ENCODE assay signal across 1 cellular context in the genomic region with DNA sequence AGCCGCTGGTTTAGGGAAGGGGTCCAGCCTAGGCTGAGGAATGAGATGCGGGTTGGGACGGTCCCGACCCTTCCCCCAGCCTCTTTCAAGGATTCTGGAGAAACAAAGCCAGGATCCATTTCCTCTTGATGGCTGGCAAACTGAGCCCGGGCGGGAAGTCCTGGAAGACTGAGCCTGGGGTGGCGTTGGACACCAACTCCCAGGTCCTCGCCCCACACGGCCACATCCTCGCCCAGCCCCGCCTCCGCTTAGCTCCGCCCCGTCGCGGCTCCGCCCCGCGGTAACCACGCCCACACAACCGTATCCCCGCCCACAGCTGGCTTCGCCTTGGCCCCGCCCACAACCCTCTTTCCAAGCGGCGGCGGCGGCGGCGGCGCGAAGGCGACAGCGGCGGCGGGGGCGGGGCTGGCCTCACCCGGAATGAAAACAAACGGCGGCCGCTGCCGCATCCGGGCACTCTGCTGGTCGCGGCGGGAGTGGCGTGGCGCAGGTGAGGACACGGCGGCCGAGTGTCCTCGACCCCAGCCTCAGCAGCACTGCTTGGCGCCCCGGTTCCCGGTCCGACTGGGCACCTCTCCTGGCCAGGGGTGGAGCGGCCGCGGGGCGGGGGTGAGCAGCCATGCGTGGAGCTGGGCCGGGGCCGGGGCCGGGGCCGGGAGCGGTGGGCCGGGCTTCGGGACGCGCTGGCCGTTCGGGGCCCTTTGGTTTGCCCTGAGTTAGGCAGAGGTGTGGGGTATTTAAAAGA.
TF ChIP-seq lines count a peak whose summit lies in the region.

A gene with protein sequence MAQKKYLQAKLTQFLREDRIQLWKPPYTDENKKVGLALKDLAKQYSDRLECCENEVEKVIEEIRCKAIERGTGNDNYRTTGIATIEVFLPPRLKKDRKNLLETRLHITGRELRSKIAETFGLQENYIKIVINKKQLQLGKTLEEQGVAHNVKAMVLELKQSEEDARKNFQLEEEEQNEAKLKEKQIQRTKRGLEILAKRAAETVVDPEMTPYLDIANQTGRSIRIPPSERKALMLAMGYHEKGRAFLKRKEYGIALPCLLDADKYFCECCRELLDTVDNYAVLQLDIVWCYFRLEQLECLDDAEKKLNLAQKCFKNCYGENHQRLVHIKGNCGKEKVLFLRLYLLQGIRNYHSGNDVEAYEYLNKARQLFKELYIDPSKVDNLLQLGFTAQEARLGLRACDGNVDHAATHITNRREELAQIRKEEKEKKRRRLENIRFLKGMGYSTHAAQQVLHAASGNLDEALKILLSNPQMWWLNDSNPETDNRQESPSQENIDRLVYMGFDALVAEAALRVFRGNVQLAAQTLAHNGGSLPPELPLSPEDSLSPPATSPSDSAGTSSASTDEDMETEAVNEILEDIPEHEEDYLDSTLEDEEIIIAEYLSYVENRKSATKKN (plus strand): TSS at position 456 of the 745 bp plus-strand sequence. CDS start 3,538 bp downstream, outside the sequence.

TF ChIP-seq in HepG2, 621 proteins besides CTCF, POLR2A, EP300 and RAD21 (continued from another document and continues in another):
- peak; percentile 89 for TF ChIP-seq ZNF563 (CRISPR knock-in tag; IDR thresholded peaks at IDR 0.05)
- no peak for TF ChIP-seq HNRNPL (IDR thresholded peaks at IDR 0.05; ENCODE audit: low read depth, low read length)
- TF ChIP-seq ZFY (CRISPR knock-in tag; IDR thresholded peaks at IDR 0.05): peak; percentile 94
- TF ChIP-seq ZBTB46 (CRISPR knock-in tag; IDR thresholded peaks at IDR 0.05; ENCODE audit: borderline replicate concordance): no peak
- TF ChIP-seq ZC3H13 (CRISPR knock-in tag; IDR thresholded peaks at IDR 0.05): no peak
- TF ChIP-seq SMAD1 (CRISPR knock-in tag; IDR thresholded peaks at IDR 0.05; ENCODE audit: borderline replicate concordance, low read depth): 0 out of 2 replicates have a peak, but pooled peaks have one; percentile 58
- TF ChIP-seq ZNF772 (CRISPR knock-in tag; IDR thresholded peaks at IDR 0.05): peak; percentile 34; the same call in 1 of the 2 replicates
- no peak for TF ChIP-seq MED8 (CRISPR knock-in tag; IDR thresholded peaks at IDR 0.05; ENCODE audit: insufficient replicate concordance)
- no peak; the same call in 1 of the 2 replicates for TF ChIP-seq ZSCAN31 (CRISPR knock-in tag; IDR thresholded peaks at IDR 0.05; ENCODE audit: low read depth)
- TF ChIP-seq, protein P1, sequence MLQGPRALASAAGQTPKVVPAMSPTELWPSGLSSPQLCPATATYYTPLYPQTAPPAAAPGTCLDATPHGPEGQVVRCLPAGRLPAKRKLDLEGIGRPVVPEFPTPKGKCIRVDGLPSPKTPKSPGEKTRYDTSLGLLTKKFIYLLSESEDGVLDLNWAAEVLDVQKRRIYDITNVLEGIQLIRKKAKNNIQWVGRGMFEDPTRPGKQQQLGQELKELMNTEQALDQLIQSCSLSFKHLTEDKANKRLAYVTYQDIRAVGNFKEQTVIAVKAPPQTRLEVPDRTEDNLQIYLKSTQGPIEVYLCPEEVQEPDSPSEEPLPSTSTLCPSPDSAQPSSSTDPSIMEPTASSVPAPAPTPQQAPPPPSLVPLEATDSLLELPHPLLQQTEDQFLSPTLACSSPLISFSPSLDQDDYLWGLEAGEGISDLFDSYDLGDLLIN (CRISPR knock-in tag; IDR thresholded peaks at IDR 0.05; ENCODE audit: borderline replicate concordance): no peak
- TF ChIP-seq, protein P2, sequence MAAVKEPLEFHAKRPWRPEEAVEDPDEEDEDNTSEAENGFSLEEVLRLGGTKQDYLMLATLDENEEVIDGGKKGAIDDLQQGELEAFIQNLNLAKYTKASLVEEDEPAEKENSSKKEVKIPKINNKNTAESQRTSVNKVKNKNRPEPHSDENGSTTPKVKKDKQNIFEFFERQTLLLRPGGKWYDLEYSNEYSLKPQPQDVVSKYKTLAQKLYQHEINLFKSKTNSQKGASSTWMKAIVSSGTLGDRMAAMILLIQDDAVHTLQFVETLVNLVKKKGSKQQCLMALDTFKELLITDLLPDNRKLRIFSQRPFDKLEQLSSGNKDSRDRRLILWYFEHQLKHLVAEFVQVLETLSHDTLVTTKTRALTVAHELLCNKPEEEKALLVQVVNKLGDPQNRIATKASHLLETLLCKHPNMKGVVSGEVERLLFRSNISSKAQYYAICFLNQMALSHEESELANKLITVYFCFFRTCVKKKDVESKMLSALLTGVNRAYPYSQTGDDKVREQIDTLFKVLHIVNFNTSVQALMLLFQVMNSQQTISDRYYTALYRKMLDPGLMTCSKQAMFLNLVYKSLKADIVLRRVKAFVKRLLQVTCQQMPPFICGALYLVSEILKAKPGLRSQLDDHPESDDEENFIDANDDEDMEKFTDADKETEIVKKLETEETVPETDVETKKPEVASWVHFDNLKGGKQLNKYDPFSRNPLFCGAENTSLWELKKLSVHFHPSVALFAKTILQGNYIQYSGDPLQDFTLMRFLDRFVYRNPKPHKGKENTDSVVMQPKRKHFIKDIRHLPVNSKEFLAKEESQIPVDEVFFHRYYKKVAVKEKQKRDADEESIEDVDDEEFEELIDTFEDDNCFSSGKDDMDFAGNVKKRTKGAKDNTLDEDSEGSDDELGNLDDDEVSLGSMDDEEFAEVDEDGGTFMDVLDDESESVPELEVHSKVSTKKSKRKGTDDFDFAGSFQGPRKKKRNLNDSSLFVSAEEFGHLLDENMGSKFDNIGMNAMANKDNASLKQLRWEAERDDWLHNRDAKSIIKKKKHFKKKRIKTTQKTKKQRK (IDR thresholded peaks at IDR 0.05; ENCODE audit: low read length): no peak
- peak; percentile 61; the same call in 1 of the 2 replicates for TF ChIP-seq KLF6 (CRISPR knock-in tag; IDR thresholded peaks at IDR 0.05)
- no peak for TF ChIP-seq AHR (CRISPR knock-in tag; IDR thresholded peaks at IDR 0.05)
- no peak for TF ChIP-seq ZNF367 (CRISPR knock-in tag; IDR thresholded peaks at IDR 0.05; ENCODE audit: borderline replicate concordance)
- TF ChIP-seq ZNF121 (CRISPR knock-in tag; IDR thresholded peaks at IDR 0.05): no peak
- TF ChIP-seq SRSF4 (IDR thresholded peaks at IDR 0.05; ENCODE audit: low read depth, low read length, poor library complexity, severe bottlenecking): no peak
- no peak for TF ChIP-seq NFE2L2 (IDR thresholded peaks at IDR 0.05; ENCODE audit: low read length)
- TF ChIP-seq ZNF12 (CRISPR knock-in tag; IDR thresholded peaks at IDR 0.05): no peak
- TF ChIP-seq MLX (CRISPR knock-in tag; IDR thresholded peaks at IDR 0.05): no peak
- TF ChIP-seq, protein P3, sequence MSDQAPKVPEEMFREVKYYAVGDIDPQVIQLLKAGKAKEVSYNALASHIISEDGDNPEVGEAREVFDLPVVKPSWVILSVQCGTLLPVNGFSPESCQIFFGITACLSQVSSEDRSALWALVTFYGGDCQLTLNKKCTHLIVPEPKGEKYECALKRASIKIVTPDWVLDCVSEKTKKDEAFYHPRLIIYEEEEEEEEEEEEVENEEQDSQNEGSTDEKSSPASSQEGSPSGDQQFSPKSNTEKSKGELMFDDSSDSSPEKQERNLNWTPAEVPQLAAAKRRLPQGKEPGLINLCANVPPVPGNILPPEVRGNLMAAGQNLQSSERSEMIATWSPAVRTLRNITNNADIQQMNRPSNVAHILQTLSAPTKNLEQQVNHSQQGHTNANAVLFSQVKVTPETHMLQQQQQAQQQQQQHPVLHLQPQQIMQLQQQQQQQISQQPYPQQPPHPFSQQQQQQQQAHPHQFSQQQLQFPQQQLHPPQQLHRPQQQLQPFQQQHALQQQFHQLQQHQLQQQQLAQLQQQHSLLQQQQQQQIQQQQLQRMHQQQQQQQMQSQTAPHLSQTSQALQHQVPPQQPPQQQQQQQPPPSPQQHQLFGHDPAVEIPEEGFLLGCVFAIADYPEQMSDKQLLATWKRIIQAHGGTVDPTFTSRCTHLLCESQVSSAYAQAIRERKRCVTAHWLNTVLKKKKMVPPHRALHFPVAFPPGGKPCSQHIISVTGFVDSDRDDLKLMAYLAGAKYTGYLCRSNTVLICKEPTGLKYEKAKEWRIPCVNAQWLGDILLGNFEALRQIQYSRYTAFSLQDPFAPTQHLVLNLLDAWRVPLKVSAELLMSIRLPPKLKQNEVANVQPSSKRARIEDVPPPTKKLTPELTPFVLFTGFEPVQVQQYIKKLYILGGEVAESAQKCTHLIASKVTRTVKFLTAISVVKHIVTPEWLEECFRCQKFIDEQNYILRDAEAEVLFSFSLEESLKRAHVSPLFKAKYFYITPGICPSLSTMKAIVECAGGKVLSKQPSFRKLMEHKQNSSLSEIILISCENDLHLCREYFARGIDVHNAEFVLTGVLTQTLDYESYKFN (CRISPR knock-in tag; conservative IDR thresholded peaks at IDR 0.05): peak; percentile 69
- no peak for TF ChIP-seq ZNF414 (CRISPR knock-in tag; IDR thresholded peaks at IDR 0.05)
- TF ChIP-seq ZNF607 (CRISPR knock-in tag; IDR thresholded peaks at IDR 0.05; ENCODE audit: borderline replicate concordance): 0 out of 2 replicates have a peak, but pooled peaks have one; percentile 60
- TF ChIP-seq DBP (CRISPR knock-in tag; IDR thresholded peaks at IDR 0.05; ENCODE audit: not compliant biosample characterization): no peak
- peak; percentile 51; the same call in 1 of the 2 replicates for TF ChIP-seq ATF2 (CRISPR knock-in tag; IDR thresholded peaks at IDR 0.05)
- TF ChIP-seq PLRG1 (conservative IDR thresholded peaks at IDR 0.05): no peak
- no peak for TF ChIP-seq RFXANK (CRISPR knock-in tag; IDR thresholded peaks at IDR 0.05)
- TF ChIP-seq NFYB (CRISPR knock-in tag; IDR thresholded peaks at IDR 0.05): no peak
- TF ChIP-seq GATA4 (IDR thresholded peaks at IDR 0.05; ENCODE audit: borderline replicate concordance, low read depth): no peak
- no peak for TF ChIP-seq FOXK2 (IDR thresholded peaks at IDR 0.05)
- TF ChIP-seq, protein P4, sequence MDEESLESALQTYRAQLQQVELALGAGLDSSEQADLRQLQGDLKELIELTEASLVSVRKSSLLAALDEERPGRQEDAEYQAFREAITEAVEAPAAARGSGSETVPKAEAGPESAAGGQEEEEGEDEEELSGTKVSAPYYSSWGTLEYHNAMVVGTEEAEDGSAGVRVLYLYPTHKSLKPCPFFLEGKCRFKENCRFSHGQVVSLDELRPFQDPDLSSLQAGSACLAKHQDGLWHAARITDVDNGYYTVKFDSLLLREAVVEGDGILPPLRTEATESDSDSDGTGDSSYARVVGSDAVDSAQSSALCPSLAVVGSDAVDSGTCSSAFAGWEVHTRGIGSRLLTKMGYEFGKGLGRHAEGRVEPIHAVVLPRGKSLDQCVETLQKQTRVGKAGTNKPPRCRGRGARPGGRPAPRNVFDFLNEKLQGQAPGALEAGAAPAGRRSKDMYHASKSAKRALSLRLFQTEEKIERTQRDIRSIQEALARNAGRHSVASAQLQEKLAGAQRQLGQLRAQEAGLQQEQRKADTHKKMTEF (CRISPR knock-in tag; IDR thresholded peaks at IDR 0.05): peak; percentile 81; the same call in 1 of the 2 replicates
- TF ChIP-seq KLF16 (CRISPR knock-in tag; IDR thresholded peaks at IDR 0.05): peak in 1 of 2 experiments; percentile 94; a peak in 2 of 4 replicates
- TF ChIP-seq, protein P5, sequence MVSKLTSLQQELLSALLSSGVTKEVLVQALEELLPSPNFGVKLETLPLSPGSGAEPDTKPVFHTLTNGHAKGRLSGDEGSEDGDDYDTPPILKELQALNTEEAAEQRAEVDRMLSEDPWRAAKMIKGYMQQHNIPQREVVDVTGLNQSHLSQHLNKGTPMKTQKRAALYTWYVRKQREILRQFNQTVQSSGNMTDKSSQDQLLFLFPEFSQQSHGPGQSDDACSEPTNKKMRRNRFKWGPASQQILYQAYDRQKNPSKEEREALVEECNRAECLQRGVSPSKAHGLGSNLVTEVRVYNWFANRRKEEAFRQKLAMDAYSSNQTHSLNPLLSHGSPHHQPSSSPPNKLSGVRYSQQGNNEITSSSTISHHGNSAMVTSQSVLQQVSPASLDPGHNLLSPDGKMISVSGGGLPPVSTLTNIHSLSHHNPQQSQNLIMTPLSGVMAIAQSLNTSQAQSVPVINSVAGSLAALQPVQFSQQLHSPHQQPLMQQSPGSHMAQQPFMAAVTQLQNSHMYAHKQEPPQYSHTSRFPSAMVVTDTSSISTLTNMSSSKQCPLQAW (CRISPR knock-in tag; IDR thresholded peaks at IDR 0.05): no peak
- TF ChIP-seq MXD4 (CRISPR knock-in tag; IDR thresholded peaks at IDR 0.05): peak; percentile 88
- peak; percentile 89 for TF ChIP-seq SP5 (CRISPR knock-in tag; IDR thresholded peaks at IDR 0.05; ENCODE audit: borderline replicate concordance, low read depth)
